Comparison of ENCODE assay signal across 20 cellular contexts in genomic region chr12:66633676-66634075, GRCh38. TPM values are rescaled to one million over a fixed set of nuclear protein-coding genes. Genes with fewer than 3 reads are reported as not detected.
DNase-seq lines count a peak whose midpoint lies in the region; ATAC-seq, FAIRE-seq and TF ChIP-seq lines count a peak whose summit lies in the region.
"Had no signal": no experiment of that assay in that cellular context is flagged by ENCODE, and none has a peak within 500 bp of the region (broad histone marks: within the 10 kb centered on the region; RNA-seq: fewer than 3 reads in every experiment).

No MANE protein-coding gene starts in this region.

- peak overlapping the region; percentile 50 for H2AFZ ChIP-seq in endothelial cell of umbilical vein (ENCODE audit: low read depth, low read length)

- no peaks in the 10 kb centered on the region for H3K27me3 Mint-ChIP-seq in nephron (ENCODE audit: low read depth)
- H3K27me3 Mint-ChIP-seq in stimulated activated memory B cell treated with anti-CD40 and anti-IgM and Interleukin-4, amounts not matched to agents 10 μg/mL and 1 μg/mL and 100 μg/mL, for 72 hours, result no peaks in the 10 kb centered on the region

- no peaks in the 10 kb centered on the region for H3K79me2 ChIP-seq in endothelial cell of umbilical vein (ENCODE audit: control insufficient read depth, insufficient read depth, low read length)

- CTCF ChIA-PET in endothelial cell of umbilical vein (lab: Charles Lee), result interaction anchor here (1.2 kb wide), 1 partner anchor 29 kb away, joined by 3 read pairs; no protein-coding TSS in a partner anchor

- FAIRE-seq in endothelial cell of umbilical vein (lab: Jason Lieb, UNC), result no peak

- TF ChIP-seq CTCF in endothelial cell of umbilical vein (IDR thresholded peaks at IDR 0.05; ENCODE audit: extremely low read depth in 1 of 2, insufficient read depth in 1 of 2, low read depth in 1 of 2, low read length in 2 of 2), result no peak
- TF ChIP-seq CTCF in nephron (IDR thresholded peaks at IDR 0.05; ENCODE audit: unreplicated experiment in 3 of 3), result no peak
- TF ChIP-seq CTCF in dorsolateral prefrontal cortex (IDR thresholded peaks at IDR 0.05 in 54 of 56, conservative IDR thresholded peaks at IDR 0.05 in 2 of 56; ENCODE audit: low read depth in 1 of 56, partially characterized antibody in 56 of 56), result no peak

- H3K36me3 Mint-ChIP-seq in nephron (ENCODE audit: low read depth), result no peaks in the 10 kb centered on the region
- no peaks in the 10 kb centered on the region for H3K36me3 Mint-ChIP-seq in stimulated activated memory B cell treated with anti-CD40 and anti-IgM and Interleukin-4, amounts not matched to agents 10 μg/mL and 1 μg/mL and 100 μg/mL, for 72 hours
- H3K36me3 Mint-ChIP-seq: activated naive CD4-positive, alpha-beta T cell treated with anti-CD3 and anti-CD28 coated beads, Interleukin-2, amount 50 U/mL, for 24 hours had no signal

- peak overlapping the region; percentile 25 for H3K4me2 ChIP-seq in endothelial cell of umbilical vein (ENCODE audit: insufficient read depth, low read length)

- DNase-seq in DMS79 (lab: John Stamatoyannopoulos, UW) (peak; percentile 19), NCI-H446 treated with DMSO at 0.1 percent for 48 hours (lab: John Stamatoyannopoulos, UW) (peak; percentile 28), endothelial cell of umbilical vein (ENCODE audit: low read depth, low spot score) (peak; percentile 57), dorsolateral prefrontal cortex (no peak)
- no peak for DNase-seq in stimulated activated CD4-positive, alpha-beta T cell treated with anti-CD3 and anti-CD28 coated beads, Interleukin-12 subunit alpha, Interleukin-12 subunit beta, amount 100 ng/mL, for 4 hours
- DNase-seq: activated CD4-positive, alpha-beta T cell treated with anti-CD3 and anti-CD28 coated beads, Interleukin-2, amount 10 ng/mL, durations not matched to agents 24 days and 14 days; activated T-cell treated with anti-CD3 and anti-CD28 coated beads for 4 hours; effector memory CD4-positive, alpha-beta T cell; GDM1; H7; mesenchymal stem cell; NCI-H1436 treated with DMSO at 0.1 percent for 48 hours; NCI-H510A treated with DMSO at 0.1 percent for 48 hours; nephron progenitor cell had no signal

- no peaks in the 10 kb centered on the region for H4K20me1 ChIP-seq in endothelial cell of umbilical vein (replicated peaks; ENCODE audit: control insufficient read depth, extremely low read depth, insufficient read depth, low read length)

- POLR2A ChIA-PET in endothelial cell of umbilical vein (lab: Charles Lee), result no interaction called here

- H3K4me3 Mint-ChIP-seq in nephron, result no peak overlapping the region
- H3K4me3 Mint-ChIP-seq in stimulated activated memory B cell treated with anti-CD40 and anti-IgM and Interleukin-4, amounts not matched to agents 10 μg/mL and 1 μg/mL and 100 μg/mL, for 72 hours, result no peak overlapping the region
- H3K4me3 Mint-ChIP-seq: activated CD4-positive, alpha-beta T cell treated with anti-CD3 and anti-CD28 coated beads, Interleukin-2, amount 10 ng/mL, durations not matched to agents 24 days and 14 days; activated naive CD4-positive, alpha-beta T cell treated with anti-CD3 and anti-CD28 coated beads, Interleukin-2, amount 50 U/mL, for 24 hours; nephron progenitor cell had no signal

- H3K27me3 ChIP-seq in endothelial cell of umbilical vein (ENCODE audit: control insufficient read depth in 2 of 2, insufficient read depth in 2 of 2, low read length in 2 of 2) (no peaks in the 10 kb centered on the region), dorsolateral prefrontal cortex (no peaks in the 10 kb centered on the region)
- H3K27me3 ChIP-seq: cardiac muscle cell had no signal

- H3K9me1 ChIP-seq in endothelial cell of umbilical vein (replicated peaks; ENCODE audit: control insufficient read depth, extremely low read depth, insufficient read depth, low read length), result no peaks in the 10 kb centered on the region

- H3K9ac ChIP-seq in endothelial cell of umbilical vein (replicated peaks; ENCODE audit: extremely low read depth, insufficient read depth, low read length), result no peak overlapping the region

- H3K4me1 Mint-ChIP-seq in nephron, result peaks cover 49% of the 10 kb centered on the region
- H3K4me1 Mint-ChIP-seq in stimulated activated memory B cell treated with anti-CD40 and anti-IgM and Interleukin-4, amounts not matched to agents 10 μg/mL and 1 μg/mL and 100 μg/mL, for 72 hours, result no peaks in the 10 kb centered on the region
- H3K4me1 Mint-ChIP-seq: activated CD4-positive, alpha-beta T cell treated with anti-CD3 and anti-CD28 coated beads, Interleukin-2, amount 10 ng/mL, durations not matched to agents 24 days and 14 days; activated naive CD4-positive, alpha-beta T cell treated with anti-CD3 and anti-CD28 coated beads, Interleukin-2, amount 50 U/mL, for 24 hours had no signal

- no peaks in the 10 kb centered on the region for H3K9me3 ChIP-seq in endothelial cell of umbilical vein (replicated peaks; ENCODE audit: control insufficient read depth, insufficient read depth, low read length)

- H3K4me3 ChIP-seq in endothelial cell of umbilical vein (replicated peaks in 1 of 3; ENCODE audit: insufficient read depth in 1 of 3, low read depth in 1 of 3, low read length in 3 of 3) (no peak overlapping the region), dorsolateral prefrontal cortex (no peak overlapping the region)
- H3K4me3 ChIP-seq: cardiac muscle cell had no signal

- H3K36me3 ChIP-seq in endothelial cell of umbilical vein (ENCODE audit: control insufficient read depth in 2 of 2, extremely low read depth in 1 of 2, insufficient read depth in 2 of 2, low read length in 2 of 2), result no peaks in the 10 kb centered on the region
- H3K36me3 ChIP-seq: cardiac muscle cell had no signal

- H3K27ac Mint-ChIP-seq in nephron, result peak overlapping the region; percentile 1 to 71 (median 66)
- H3K27ac Mint-ChIP-seq in stimulated activated memory B cell treated with anti-CD40 and anti-IgM and Interleukin-4, amounts not matched to agents 10 μg/mL and 1 μg/mL and 100 μg/mL, for 72 hours, result no peak overlapping the region
- H3K27ac Mint-ChIP-seq: activated CD4-positive, alpha-beta T cell treated with anti-CD3 and anti-CD28 coated beads, Interleukin-2, amount 10 ng/mL, durations not matched to agents 24 days and 14 days; activated naive CD4-positive, alpha-beta T cell treated with anti-CD3 and anti-CD28 coated beads, Interleukin-2, amount 50 U/mL, for 24 hours; nephron progenitor cell had no signal

- no peaks in the 10 kb centered on the region for H3K9me3 Mint-ChIP-seq in nephron
- H3K9me3 Mint-ChIP-seq in stimulated activated memory B cell treated with anti-CD40 and anti-IgM and Interleukin-4, amounts not matched to agents 10 μg/mL and 1 μg/mL and 100 μg/mL, for 72 hours, result no peaks in the 10 kb centered on the region
- H3K9me3 Mint-ChIP-seq: activated CD4-positive, alpha-beta T cell treated with anti-CD3 and anti-CD28 coated beads, Interleukin-2, amount 10 ng/mL, durations not matched to agents 24 days and 14 days; activated naive CD4-positive, alpha-beta T cell treated with anti-CD3 and anti-CD28 coated beads, Interleukin-2, amount 50 U/mL, for 24 hours; nephron progenitor cell had no signal

- intact Hi-C loops in endothelial cell of umbilical vein (cut with micrococcal nuclease) (no loop called here), dorsolateral prefrontal cortex (cut with DNase I) (no loop called here)

- BruUV-seq in endothelial cell of umbilical vein (replicated peaks; lab: Mats Ljungman, UMichigan), result no TSS peak

- H3K27ac ChIP-seq in endothelial cell of umbilical vein (ENCODE audit: insufficient read depth, low read depth, low read length), result no peak overlapping the region
- no peak overlapping the region for H3K27ac ChIP-seq in dorsolateral prefrontal cortex
- H3K27ac ChIP-seq: cardiac muscle cell had no signal

- ATAC-seq in stimulated activated memory B cell treated with anti-CD40 and anti-IgM and Interleukin-4, amounts not matched to agents 10 μg/mL and 1 μg/mL and 100 μg/mL, for 72 hours, result no peak
- no peak for ATAC-seq in HG02981 (IDR thresholded peaks at IDR 0.05; ENCODE audit: unreplicated experiment)

- dilution Hi-C loops in endothelial cell of umbilical vein (cut with MboI; ENCODE audit: extremely low pct_ligation_motif_present, low sequenced_read_pairs), result no loop called here

- peaks cover 7% of the 10 kb centered on the region for H3K4me1 ChIP-seq in endothelial cell of umbilical vein (ENCODE audit: control insufficient read depth, extremely low read depth, insufficient read depth, low read length)

- TF ChIP-seq POLR2A in endothelial cell of umbilical vein (IDR thresholded peaks at IDR 0.05; ENCODE audit: low read depth, low read length), result no peak

TF ChIP-seq in endothelial cell of umbilical vein, 7 proteins besides CTCF, POLR2A, EP300 and RAD21:
- no peak for TF ChIP-seq JUN (IDR thresholded peaks at IDR 0.05; ENCODE audit: borderline replicate concordance, insufficient read depth, insufficient read length, low read depth)
- TF ChIP-seq EZH2 (IDR thresholded peaks at IDR 0.05; ENCODE audit: borderline replicate concordance, low read depth, low read length, severe bottlenecking), result no peak
- TF ChIP-seq, protein P1, sequence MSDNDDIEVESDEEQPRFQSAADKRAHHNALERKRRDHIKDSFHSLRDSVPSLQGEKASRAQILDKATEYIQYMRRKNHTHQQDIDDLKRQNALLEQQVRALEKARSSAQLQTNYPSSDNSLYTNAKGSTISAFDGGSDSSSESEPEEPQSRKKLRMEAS (IDR thresholded peaks at IDR 0.05; ENCODE audit: insufficient read depth, insufficient read length), result no peak
- TF ChIP-seq GATA2 (IDR thresholded peaks at IDR 0.05; ENCODE audit: insufficient read depth, insufficient read length, low read depth, low read length), result no peak
- TF ChIP-seq FOS (IDR thresholded peaks at IDR 0.05; ENCODE audit: borderline replicate concordance, insufficient read depth, low read length), result no peak
- TF ChIP-seq POLR2AphosphoS5 (IDR thresholded peaks at IDR 0.05; ENCODE audit: insufficient read depth, low read depth, low read length), result no peak
- TF ChIP-seq MYC (IDR thresholded peaks at IDR 0.05; ENCODE audit: low read depth, low read length), result no peak

RNA-seq across cellular contexts. Expression of gene GRIP1, which starts 45.2 kb away (rescaled TPM):
- total RNA-seq in endothelial cell of umbilical vein, result 0.69 and 1.2 TPM in 2 replicates
- 0.04 and 0.11 TPM in 2 replicates for polyA plus RNA-seq in endothelial cell of umbilical vein
- polyA plus RNA-seq in endothelial cell of umbilical vein (2011; cell fraction: cytosol; rRNA removed), result 0.03 and 0.08 TPM in 2 replicates
- 0.16 and 0.32 TPM in 2 replicates for polyA plus RNA-seq in endothelial cell of umbilical vein (2011; cell fraction: nucleus; rRNA removed)
- polyA plus RNA-seq in endothelial cell of umbilical vein (2012), result 0.04 and 0.29 TPM in 2 replicates
- polyA minus RNA-seq in endothelial cell of umbilical vein, result 0.08 TPM in 1 of 2 replicates, not detected in the other
- polyA minus RNA-seq in endothelial cell of umbilical vein (2011; cell fraction: cytosol; rRNA and poly(A)+ RNA removed), result not detected
- 1.1 TPM in 1 of 2 replicates, not detected in the other for polyA minus RNA-seq in endothelial cell of umbilical vein (2011; cell fraction: nucleus; rRNA and poly(A)+ RNA removed)
- 10 to 100 TPM; 18.0 to 76.8 (median 32.5) TPM for total RNA-seq in dorsolateral prefrontal cortex
- total RNA-seq: pulmonary artery endothelial cell had no signal

Comparison
In these comparisons a context has a peak if more than half of its experiments do, and no peak if none do; other contexts are left out.
1. DNase-seq: peak in DMS79 (single experiment), NCI-H446 treated with DMSO at 0.1 percent for 48 hours (single experiment) and endothelial cell of umbilical vein (single experiment); none in dorsolateral prefrontal cortex (0 of 10) and stimulated activated CD4-positive, alpha-beta T cell treated with anti-CD3 and anti-CD28 coated beads, Interleukin-12 subunit alpha, Interleukin-12 subunit beta, amount 100 ng/mL, for 4 hours (single experiment).